Comparison of ENCODE assay signal across 1 cellular context in genomic region chr17:64261422-64262124, GRCh38.
TF ChIP-seq lines count a peak whose summit lies in the region.

No MANE protein-coding gene starts in this region.

TF ChIP-seq in IMR-90, 13 proteins besides CTCF, POLR2A, EP300 and RAD21 (continued from another document):
- TF ChIP-seq RCOR1 (IDR thresholded peaks at IDR 0.05; ENCODE audit: insufficient replicate concordance, low read length): no peak
- no peak for TF ChIP-seq NFE2L2 (IDR thresholded peaks at IDR 0.05; ENCODE audit: low read depth, low read length)
- TF ChIP-seq MAFK (IDR thresholded peaks at IDR 0.05; ENCODE audit: low read depth, low read length): no peak
- TF ChIP-seq CEBPB (IDR thresholded peaks at IDR 0.05; ENCODE audit: low read depth, low read length): no peak
- TF ChIP-seq, protein P1, sequence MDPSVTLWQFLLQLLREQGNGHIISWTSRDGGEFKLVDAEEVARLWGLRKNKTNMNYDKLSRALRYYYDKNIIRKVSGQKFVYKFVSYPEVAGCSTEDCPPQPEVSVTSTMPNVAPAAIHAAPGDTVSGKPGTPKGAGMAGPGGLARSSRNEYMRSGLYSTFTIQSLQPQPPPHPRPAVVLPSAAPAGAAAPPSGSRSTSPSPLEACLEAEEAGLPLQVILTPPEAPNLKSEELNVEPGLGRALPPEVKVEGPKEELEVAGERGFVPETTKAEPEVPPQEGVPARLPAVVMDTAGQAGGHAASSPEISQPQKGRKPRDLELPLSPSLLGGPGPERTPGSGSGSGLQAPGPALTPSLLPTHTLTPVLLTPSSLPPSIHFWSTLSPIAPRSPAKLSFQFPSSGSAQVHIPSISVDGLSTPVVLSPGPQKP (IDR thresholded peaks at IDR 0.05; ENCODE audit: borderline replicate concordance, low read depth, low read length): no peak
